In the genomic region with DNA sequence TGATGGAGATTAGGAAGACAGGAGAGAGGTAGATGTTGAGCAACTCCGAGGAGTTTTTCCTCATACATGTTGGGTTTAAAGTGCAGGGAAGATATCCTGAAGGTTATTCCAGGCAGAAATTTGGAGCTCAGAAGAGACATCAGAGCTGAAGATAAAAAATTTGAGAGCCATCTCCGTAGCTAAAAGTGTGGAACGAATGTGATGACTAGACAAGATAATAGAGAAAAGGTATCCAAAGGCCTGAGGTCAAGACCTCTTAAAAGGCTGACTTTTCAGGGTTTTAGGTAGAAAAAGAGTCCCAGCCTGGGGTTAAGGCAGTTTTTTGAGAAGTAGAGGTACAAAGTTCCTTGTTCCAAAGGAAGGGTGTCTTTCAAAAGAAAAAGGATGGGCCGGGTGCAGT, we compare ENCODE assay signal across 5 cellular contexts.
"Had no signal": no experiment of that assay in that cellular context is flagged by ENCODE, and none has a peak within 500 bp of the region (broad histone marks: within the 10 kb centered on the region; RNA-seq: fewer than 3 reads in every experiment).

No MANE protein-coding gene starts in this region.

- FAIRE-seq: HTR-8/SVneo had no signal

- H3K27ac ChIP-seq: HL-60, KMS-11 had no signal

- DNase-seq: KBM-7, KG1 had no signal

- H3K4me2 ChIP-seq: KMS-11 had no signal

- H3K9ac ChIP-seq: KMS-11 had no signal
